In genomic region chr7:43757073-43757720, GRCh38 we compare ENCODE assay signal across 1 cellular context.
TF ChIP-seq lines count a peak whose summit lies in the region.

No MANE protein-coding gene starts in this region.

TF ChIP-seq in WTC11, 78 proteins besides CTCF, POLR2A, EP300 and RAD21 (continued from another document):
- TF ChIP-seq ZNF281 (CRISPR knock-in tag; IDR thresholded peaks at IDR 0.05) (no peak), FOXK1 (CRISPR knock-in tag; IDR thresholded peaks at IDR 0.05) (no peak), ATF3 (CRISPR knock-in tag; conservative IDR thresholded peaks at IDR 0.05) (no peak), TEAD4 (CRISPR knock-in tag; IDR thresholded peaks at IDR 0.05) (no peak), KAT7 (CRISPR knock-in tag; IDR thresholded peaks at IDR 0.05; ENCODE audit: borderline replicate concordance) (no peak)
